21 cellular contexts compared by ENCODE assay signal in the genomic region with DNA sequence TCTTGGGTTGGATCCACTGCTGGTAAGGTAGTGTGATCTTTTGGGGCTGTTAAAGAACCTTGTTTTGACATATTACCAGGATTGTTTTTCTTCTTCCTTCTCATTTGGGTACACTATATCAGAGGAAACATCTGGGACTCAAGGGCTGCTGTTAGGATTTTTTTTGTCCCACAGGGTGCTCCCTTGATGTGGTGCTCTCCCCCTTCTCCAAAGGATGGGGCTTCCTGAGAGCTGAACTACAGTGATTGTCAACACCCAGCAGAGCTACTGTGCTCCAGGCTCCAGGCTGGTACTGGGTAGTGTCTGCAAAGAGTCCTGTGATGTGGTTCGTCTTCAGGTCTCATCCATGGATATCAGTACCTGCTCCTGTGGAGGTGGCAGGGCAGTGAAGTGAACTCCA. TPM values are rescaled to one million over a fixed set of nuclear protein-coding genes. Genes with fewer than 3 reads are reported as not detected.
DNase-seq lines count a peak whose midpoint lies in the region; ATAC-seq lines count a peak whose summit lies in the region.
"Had no signal": no experiment of that assay in that cellular context is flagged by ENCODE, and none has a peak within 500 bp of the region (broad histone marks: within the 10 kb centered on the region; RNA-seq: fewer than 3 reads in every experiment).

No MANE protein-coding gene starts in this region.

- H3K4me1 Mint-ChIP-seq in T-helper 1 cell treated with Interleukin-12 subunit alpha and Interleukin-12 subunit beta and Interleukin-4 antibody, amounts not matched to agents 30 μg/mL and 1 μg/mL, for 36 hours (ENCODE audit: low read depth) = peaks cover 65% of the 10 kb centered on the region
- H3K4me1 Mint-ChIP-seq in activated CD8-positive, alpha-beta T cell treated with anti-CD3 and anti-CD28 coated beads, Interleukin-2, amount 10 ng/mL, durations not matched to agents 7 days and 5 days (ENCODE audit: low read depth) = peaks cover 72% of the 10 kb centered on the region
- H3K4me1 Mint-ChIP-seq in memory B cell = peaks cover 50% of the 10 kb centered on the region

- CTCF ChIA-PET in activated CD8-positive, alpha-beta T cell treated with anti-CD3 and anti-CD28 coated beads, Interleukin-2, amount 10 ng/mL, durations not matched to agents 7 days and 5 days (lab: Charles Lee) = interaction anchor here (1.6 kb wide), 1 partner anchor 41 kb away, joined by 10 read pairs; no protein-coding TSS in a partner anchor

- H3K27me3 Mint-ChIP-seq in T-helper 1 cell treated with Interleukin-12 subunit alpha and Interleukin-12 subunit beta and Interleukin-4 antibody, amounts not matched to agents 30 μg/mL and 1 μg/mL, for 36 hours (ENCODE audit: low read depth) = no peaks in the 10 kb centered on the region
- no peaks in the 10 kb centered on the region for H3K27me3 Mint-ChIP-seq in activated CD8-positive, alpha-beta T cell treated with anti-CD3 and anti-CD28 coated beads, Interleukin-2, amount 10 ng/mL, durations not matched to agents 7 days and 5 days (ENCODE audit: low read depth)
- no peaks in the 10 kb centered on the region for H3K27me3 Mint-ChIP-seq in memory B cell

- H3K4me1 ChIP-seq in BLaER1 treated with 17β-estradiol and CSF1 and Interleukin-3, amounts not matched to agents 10 nM and 100 nM = peaks cover 0 to 52% (median 16%) of the 10 kb centered on the region in 10 experiments; a peak in 16 of 20 replicates
- peaks cover 0 to 2% of the 10 kb centered on the region in 2 donors for H3K4me1 ChIP-seq in neuronal stem cell (ENCODE audit: control insufficient read depth in 2 of 2, insufficient read depth in 1 of 2, low read depth in 1 of 2, low read length in 2 of 2)
- H3K4me1 ChIP-seq: thyroid gland had no signal

- H3K4me3 ChIP-seq in BLaER1 treated with 17β-estradiol and CSF1 and Interleukin-3, amounts not matched to agents 10 nM and 100 nM = no peak overlapping the region
- no peak overlapping the region for H3K4me3 ChIP-seq in neuronal stem cell (ENCODE audit: low read length in 2 of 2)
- H3K4me3 ChIP-seq: GM23248, thyroid gland had no signal

- H2AK5ac ChIP-seq in neuronal stem cell (ENCODE audit: low read depth, low read length) = no peak overlapping the region

- H3K4ac ChIP-seq in neuronal stem cell (ENCODE audit: low read length) = no peak overlapping the region

- H3K4me3 Mint-ChIP-seq in T-helper 1 cell treated with Interleukin-12 subunit alpha and Interleukin-12 subunit beta and Interleukin-4 antibody, amounts not matched to agents 30 μg/mL and 1 μg/mL, for 36 hours = peak overlapping the region; percentile 42
- no peak overlapping the region for H3K4me3 Mint-ChIP-seq in activated CD8-positive, alpha-beta T cell treated with anti-CD3 and anti-CD28 coated beads, Interleukin-2, amount 10 ng/mL, durations not matched to agents 7 days and 5 days
- no peak overlapping the region for H3K4me3 Mint-ChIP-seq in memory B cell

- no peak overlapping the region for H3K18ac ChIP-seq in neuronal stem cell (ENCODE audit: low read length)

- H2BK15ac ChIP-seq in neuronal stem cell (ENCODE audit: low read length) = no peak overlapping the region

- H3K36me3 ChIP-seq in BLaER1 treated with 17β-estradiol and CSF1 and Interleukin-3, amounts not matched to agents 10 nM and 100 nM = peaks cover 100% of the 10 kb centered on the region in 11 experiments
- peaks cover 0 to 8% of the 10 kb centered on the region in 2 donors for H3K36me3 ChIP-seq in neuronal stem cell (replicated peaks in 1 of 2; ENCODE audit: control insufficient read depth in 2 of 2, insufficient read depth in 2 of 2, low read length in 2 of 2)

- H2BK120ac ChIP-seq in neuronal stem cell (ENCODE audit: low read depth, low read length) = no peak overlapping the region

- H3K4me2 ChIP-seq in BLaER1 treated with 17β-estradiol and CSF1 and Interleukin-3, amounts not matched to agents 10 nM and 100 nM = peak overlapping the region in 9 of 11 experiments; percentile 3 to 53 (median 48); a peak in 15 of 22 replicates
- no peak overlapping the region for H3K4me2 ChIP-seq in neuronal stem cell (ENCODE audit: insufficient read depth, low read length, poor library complexity, severe bottlenecking)

- H3K79me1 ChIP-seq in neuronal stem cell (ENCODE audit: low read depth, low read length) = no peaks in the 10 kb centered on the region

- peaks cover 0 to 100% (median 79%) of the 10 kb centered on the region in 11 experiments; a peak in 17 of 22 replicates for H4K20me1 ChIP-seq in BLaER1 treated with 17β-estradiol and CSF1 and Interleukin-3, amounts not matched to agents 10 nM and 100 nM

- no peak overlapping the region for H2AFZ ChIP-seq in neuronal stem cell (ENCODE audit: low read length)
- H2AFZ ChIP-seq: GM23248 had no signal

- H4K91ac ChIP-seq in neuronal stem cell (ENCODE audit: low read depth, low read length, poor library complexity) = no peak overlapping the region

- H2BK5ac ChIP-seq in neuronal stem cell (ENCODE audit: low read length) = no peak overlapping the region

- H4K8ac ChIP-seq in neuronal stem cell (ENCODE audit: low read depth, low read length) = no peak overlapping the region

- no peaks in the 10 kb centered on the region for H3K9me3 Mint-ChIP-seq in T-helper 1 cell treated with Interleukin-12 subunit alpha and Interleukin-12 subunit beta and Interleukin-4 antibody, amounts not matched to agents 30 μg/mL and 1 μg/mL, for 36 hours
- H3K9me3 Mint-ChIP-seq in activated CD8-positive, alpha-beta T cell treated with anti-CD3 and anti-CD28 coated beads, Interleukin-2, amount 10 ng/mL, durations not matched to agents 7 days and 5 days (ENCODE audit: insufficient read depth) = no peaks in the 10 kb centered on the region
- peaks cover 1% of the 10 kb centered on the region for H3K9me3 Mint-ChIP-seq in memory B cell

- no peak for ATAC-seq in activated CD8-positive, alpha-beta T cell treated with anti-CD3 and anti-CD28 coated beads, Interleukin-2, amount 10 ng/mL, durations not matched to agents 7 days and 5 days
- ATAC-seq in memory B cell (ENCODE audit: low read depth) (no peak), HG03045 (IDR thresholded peaks at IDR 0.05; ENCODE audit: unreplicated experiment) (no peak)
- ATAC-seq: esophagus mucosa had no signal

- POLR2A ChIA-PET in activated CD8-positive, alpha-beta T cell treated with anti-CD3 and anti-CD28 coated beads, Interleukin-2, amount 10 ng/mL, durations not matched to agents 7 days and 5 days (lab: Charles Lee) = interaction anchor here (1.1 to 1.4 kb wide), 3 partner anchors 9 to 19 kb away, joined by 3 to 4 read pairs (median 4); no protein-coding TSS in a partner anchor

- H3K36me3 Mint-ChIP-seq in T-helper 1 cell treated with Interleukin-12 subunit alpha and Interleukin-12 subunit beta and Interleukin-4 antibody, amounts not matched to agents 30 μg/mL and 1 μg/mL, for 36 hours (ENCODE audit: low read depth) = peaks cover 83% of the 10 kb centered on the region
- peaks cover 85% of the 10 kb centered on the region for H3K36me3 Mint-ChIP-seq in activated CD8-positive, alpha-beta T cell treated with anti-CD3 and anti-CD28 coated beads, Interleukin-2, amount 10 ng/mL, durations not matched to agents 7 days and 5 days (ENCODE audit: low read depth)
- H3K36me3 Mint-ChIP-seq in memory B cell = peaks cover 77% of the 10 kb centered on the region

- no CpG with 5 or more reads among the region's 1 CpG for WGBS in neuronal stem cell (ENCODE audit: extremely low coverage in 2 of 2, insufficient read length in 2 of 2, insufficient replicate concordance in 1 of 2), 2 donors

- 0 out of 22 replicates have a peak overlapping the region, but pooled peaks of 1 of the 11 experiments have one; percentile 7 for H3K9ac ChIP-seq in BLaER1 treated with 17β-estradiol and CSF1 and Interleukin-3, amounts not matched to agents 10 nM and 100 nM
- no peak overlapping the region for H3K9ac ChIP-seq in neuronal stem cell (ENCODE audit: low read depth, low read length, poor library complexity)
- H3K9ac ChIP-seq: GM23248 had no signal

- no peak overlapping the region for H3K14ac ChIP-seq in neuronal stem cell (ENCODE audit: low read length)

- H3K27ac Mint-ChIP-seq in T-helper 1 cell treated with Interleukin-12 subunit alpha and Interleukin-12 subunit beta and Interleukin-4 antibody, amounts not matched to agents 30 μg/mL and 1 μg/mL, for 36 hours = peak overlapping the region; percentile 50
- peak overlapping the region; percentile 54 for H3K27ac Mint-ChIP-seq in activated CD8-positive, alpha-beta T cell treated with anti-CD3 and anti-CD28 coated beads, Interleukin-2, amount 10 ng/mL, durations not matched to agents 7 days and 5 days
- peak overlapping the region; percentile 79 for H3K27ac Mint-ChIP-seq in memory B cell

- H3K9me3 ChIP-seq in BLaER1 treated with 17β-estradiol and CSF1 and Interleukin-3, amounts not matched to agents 10 nM and 100 nM (replicated peaks in 1 of 11) = peaks cover 0 to 52% (median 49%) of the 10 kb centered on the region in 11 experiments; a peak in 19 of 22 replicates
- H3K9me3 ChIP-seq in neuronal stem cell (replicated peaks in 1 of 2; ENCODE audit: control insufficient read depth in 2 of 2, insufficient read depth in 1 of 2, low read depth in 1 of 2, low read length in 2 of 2) = peaks cover 3 to 6% of the 10 kb centered on the region in 2 donors
- H3K9me3 ChIP-seq: thyroid gland had no signal

- DNase-seq in T-helper 1 cell (no peak), memory B cell (ENCODE audit: low spot score in 2 of 2) (no peak), neuronal stem cell (ENCODE audit: low spot score) (no peak)
- no peak for DNase-seq in activated CD8-positive, alpha-beta T cell treated with anti-CD3 and anti-CD28 coated beads, Interleukin-2, amount 10 ng/mL, durations not matched to agents 7 days and 5 days
- DNase-seq in stimulated activated CD4-positive, alpha-beta T cell treated with anti-CD3 and anti-CD28 coated beads, Interleukin-1b, Interleukin-23, amount 100 ng/mL, for 48 hours = no peak
- DNase-seq: activated CD4-positive, alpha-beta T cell treated with anti-CD3 and anti-CD28 coated beads for 4 hours; hypothalamus; islet precursor cell; Kasumi-1; NCI-H187; NCI-H748 treated with DMSO at 0.1 percent for 48 hours; stimulated activated CD4-positive, alpha-beta T cell treated with anti-CD3 and anti-CD28 coated beads, Interleukin-2, amount 100 ng/mL, for 24 hours; stimulated activated naive CD4-positive, alpha-beta T cell; thyroid gland had no signal

- peak overlapping the region in 4 of 11 experiments; percentile 1 to 58 (median 40); a peak in 4 of 22 replicates for H3K27ac ChIP-seq in BLaER1 treated with 17β-estradiol and CSF1 and Interleukin-3, amounts not matched to agents 10 nM and 100 nM
- no peak overlapping the region for H3K27ac ChIP-seq in neuronal stem cell (replicated peaks; ENCODE audit: low read length)
- H3K27ac ChIP-seq: 22Rv1, GM23248, thyroid gland had no signal

- H3K23ac ChIP-seq in neuronal stem cell (ENCODE audit: low read depth, low read length, poor library complexity) = no peak overlapping the region

- no peaks in the 10 kb centered on the region for H3K27me3 ChIP-seq in BLaER1 treated with 17β-estradiol and CSF1 and Interleukin-3, amounts not matched to agents 10 nM and 100 nM
- no peaks in the 10 kb centered on the region for H3K27me3 ChIP-seq in neuronal stem cell (ENCODE audit: control insufficient read depth in 3 of 3, insufficient read depth in 3 of 3, low read depth in 1 of 3, low read length in 3 of 3)
- H3K27me3 ChIP-seq: thyroid gland had no signal

- no peak overlapping the region for H2BK12ac ChIP-seq in neuronal stem cell (ENCODE audit: low read length)

RNA-seq across cellular contexts. Expression of a gene that starts 20.6 kb away (rescaled TPM):
- 100 to 1,000 TPM; 308 to 314 TPM for total RNA-seq in activated CD8-positive, alpha-beta T cell treated with anti-CD3 and anti-CD28 coated beads, Interleukin-2, amount 10 ng/mL, durations not matched to agents 7 days and 5 days
- polyA plus RNA-seq in neuronal stem cell (2013, experiment 1 of 2) = 7.6 TPM
- polyA plus RNA-seq in neuronal stem cell (2013, experiment 2 of 2) = 8.2 TPM

RNA-seq across cellular contexts. Expression of a gene that starts 46.3 kb away (rescaled TPM):
- 1 to 10 TPM in 1 of 2 experiments, under 1 TPM in 1; 0.99 to 1.8 TPM for total RNA-seq in activated CD8-positive, alpha-beta T cell treated with anti-CD3 and anti-CD28 coated beads, Interleukin-2, amount 10 ng/mL, durations not matched to agents 7 days and 5 days
- 2.2 TPM for polyA plus RNA-seq in neuronal stem cell (2013, experiment 1 of 2)
- 2.1 TPM for polyA plus RNA-seq in neuronal stem cell (2013, experiment 2 of 2)
- total RNA-seq: pulmonary artery endothelial cell had no signal
